Comparison of ENCODE assay signal across 9 cellular contexts in genomic region chr7:130485734-130486113, GRCh38. TPM values are rescaled to one million over a fixed set of nuclear protein-coding genes. Genes with fewer than 3 reads are reported as not detected.
DNase-seq lines count a peak whose midpoint lies in the region; ATAC-seq and TF ChIP-seq lines count a peak whose summit lies in the region.
"Had no signal": no experiment of that assay in that cellular context is flagged by ENCODE, and none has a peak within 500 bp of the region (broad histone marks: within the 10 kb centered on the region; RNA-seq: fewer than 3 reads in every experiment).

No MANE protein-coding gene starts in this region.

- TF ChIP-seq POLR2A in prostate gland (IDR thresholded peaks at IDR 0.05): no peak

- TF ChIP-seq CTCF in GM12864 (IDR thresholded peaks at IDR 0.05; ENCODE audit: low read depth, low read length, missing control alignments): no peak
- no peak for TF ChIP-seq CTCF in RWPE2 (IDR thresholded peaks at IDR 0.05; ENCODE audit: poor library complexity, severe bottlenecking)
- no peak for TF ChIP-seq CTCF in endothelial cell (IDR thresholded peaks at IDR 0.05; ENCODE audit: unreplicated experiment)
- no peak for TF ChIP-seq CTCF in prostate gland (IDR thresholded peaks at IDR 0.05)

- H3K36me3 ChIP-seq in RWPE2 (ENCODE audit: low read depth): no peaks in the 10 kb centered on the region
- no peaks in the 10 kb centered on the region for H3K36me3 ChIP-seq in prostate gland

- DNase-seq in GM12864 (ENCODE audit: low read depth) (no peak), RWPE2 (ENCODE audit: low spot score) (no peak), endothelial cell (ENCODE audit: low spot score) (no peak), prostate gland (ENCODE audit: low spot score) (no peak), NCI-H187 (lab: John Stamatoyannopoulos, UW) (no peak), NCI-H2196 (lab: John Stamatoyannopoulos, UW; ENCODE audit: unreplicated experiment) (no peak), DMS53 treated with DMSO at 0.1 percent for 48 hours (lab: John Stamatoyannopoulos, UW; ENCODE audit: unreplicated experiment) (no peak)
- DNase-seq: NCI-H82 had no signal

- H3K4me3 Mint-ChIP-seq in endothelial cell (ENCODE audit: unreplicated experiment): peak overlapping the region; percentile 87

- H3K27me3 ChIP-seq in RWPE2 (ENCODE audit: insufficient read depth, poor library complexity, severe bottlenecking): no peaks in the 10 kb centered on the region
- no peaks in the 10 kb centered on the region for H3K27me3 ChIP-seq in prostate gland (replicated peaks; ENCODE audit: insufficient read depth)

- H3K4me1 Mint-ChIP-seq in endothelial cell (ENCODE audit: unreplicated experiment): peaks cover 28% of the 10 kb centered on the region

- no peak overlapping the region for H3K27ac Mint-ChIP-seq in endothelial cell (ENCODE audit: unreplicated experiment)

- H3K27ac ChIP-seq in RWPE2 (ENCODE audit: poor library complexity, severe bottlenecking) (no peak overlapping the region), prostate gland (no peak overlapping the region)

- H3K4me3 ChIP-seq in GM12864 (ENCODE audit: low read depth, low read length) (peak overlapping the region; percentile 54; the same call in 1 of the 2 replicates), RWPE2 (ENCODE audit: severe bottlenecking) (peak overlapping the region; percentile 38), prostate gland (peak overlapping the region; percentile 33 to 45)

- ATAC-seq in RWPE2 (ENCODE audit: low read depth): no peak
- no peak for ATAC-seq in HG02571 (IDR thresholded peaks at IDR 0.05; ENCODE audit: unreplicated experiment)

- no peaks in the 10 kb centered on the region for H3K9me3 ChIP-seq in RWPE2 (ENCODE audit: severe bottlenecking)
- H3K9me3 ChIP-seq in prostate gland: no peaks in the 10 kb centered on the region

- WGBS in prostate gland: 75% methylated on average over 11 of the region's 11 CpGs

- intact Hi-C loops in prostate gland (cut with DNase I): no loop called here

- peaks cover 3% of the 10 kb centered on the region for H3K36me3 Mint-ChIP-seq in endothelial cell (ENCODE audit: low read depth, unreplicated experiment)

- H3K27me3 Mint-ChIP-seq in endothelial cell (ENCODE audit: unreplicated experiment): peaks cover 6% of the 10 kb centered on the region

- no peaks in the 10 kb centered on the region for H3K9me3 Mint-ChIP-seq in endothelial cell (ENCODE audit: unreplicated experiment)

- H3K4me1 ChIP-seq in RWPE2 (ENCODE audit: insufficient read depth, poor library complexity, severe bottlenecking): peaks cover 7% of the 10 kb centered on the region
- H3K4me1 ChIP-seq in prostate gland (replicated peaks): no peaks in the 10 kb centered on the region

RNA-seq across cellular contexts. Expression of gene MEST, which starts 6.2 kb away (rescaled TPM):
- total RNA-seq in endothelial cell (ENCODE audit: unreplicated experiment): 72.2 TPM
- 10 to 100 TPM; 31.1 to 41.6 TPM for total RNA-seq in prostate gland

RNA-seq across cellular contexts. Expression of gene CEP41, which starts 44.9 kb away (rescaled TPM):
- total RNA-seq in endothelial cell (ENCODE audit: unreplicated experiment): 14.3 TPM
- total RNA-seq in prostate gland: 10 to 100 TPM in 1 of 2 donors, 1 to 10 TPM in 1; 6.6 to 16.2 TPM
